Comparison of ENCODE assay signal across 15 cellular contexts in the genomic region with DNA sequence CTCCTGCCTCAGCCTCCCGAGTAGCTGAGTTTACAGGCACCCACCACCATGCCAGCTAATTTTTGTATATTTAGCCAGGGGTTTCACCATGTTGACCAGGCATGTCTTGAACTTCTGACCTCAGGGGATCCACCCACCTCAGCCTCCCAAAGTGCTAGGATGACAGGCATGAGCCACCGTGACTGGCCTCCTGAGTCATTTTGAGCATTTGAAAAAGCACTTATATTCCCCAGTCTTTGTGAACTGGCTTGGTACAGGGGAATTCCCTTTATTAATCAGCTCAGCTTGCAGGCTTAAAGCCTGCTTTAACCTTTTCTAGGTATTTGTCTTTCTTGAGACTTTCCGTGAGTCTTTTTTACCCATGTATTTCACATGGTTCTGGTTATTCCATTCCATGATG. TPM values are rescaled to one million over a fixed set of nuclear protein-coding genes. Genes with fewer than 3 reads are reported as not detected.
A peak's percentile ranks its signal among the peaks of the same experiment; 100 is the strongest.
DNase-seq lines count a peak whose midpoint lies in the region; ATAC-seq, FAIRE-seq and TF ChIP-seq lines count a peak whose summit lies in the region.
"Had no signal": no experiment of that assay in that cellular context is flagged by ENCODE, and none has a peak within 500 bp of the region (broad histone marks: within the 10 kb centered on the region; RNA-seq: fewer than 3 reads in every experiment).

No MANE protein-coding gene starts in this region.

- peak; percentile 68 for ATAC-seq in HG03103 (IDR thresholded peaks at IDR 0.05; ENCODE audit: low read depth, unreplicated experiment)
- ATAC-seq in activated naive CD4-positive, alpha-beta T cell treated with anti-CD3 and anti-CD28 coated beads, Interleukin-2, amount 50 U/mL, for 72 hours: peak; percentile 96 to 100
- ATAC-seq: heart right ventricle, T-cell had no signal

- H3K9me3 Mint-ChIP-seq in activated CD4-positive, alpha-beta T cell treated with anti-CD3 and anti-CD28 coated beads, Interleukin-2, amount 10 ng/mL, durations not matched to agents 24 days and 14 days: no peaks in the 10 kb centered on the region
- no peaks in the 10 kb centered on the region for H3K9me3 Mint-ChIP-seq in activated naive CD4-positive, alpha-beta T cell treated with anti-CD3 and anti-CD28 coated beads, Interleukin-2, amount 50 U/mL, for 72 hours
- H3K9me3 Mint-ChIP-seq: activated T-cell treated with anti-CD3 and anti-CD28 coated beads, Interleukin-2, amount 50 U/mL, for 72 hours; T-cell had no signal

- intact Hi-C loops in activated CD4-positive, alpha-beta T cell treated with anti-CD3 and anti-CD28 coated beads, Interleukin-2, amount 10 ng/mL, durations not matched to agents 24 days and 14 days (cut with micrococcal nuclease): loop anchor here (10.0 kb wide), 2 partner anchors 69 to 171 kb away; a partner anchor contains a TSS

- H3K4me1 Mint-ChIP-seq in activated CD4-positive, alpha-beta T cell treated with anti-CD3 and anti-CD28 coated beads, Interleukin-2, amount 10 ng/mL, durations not matched to agents 24 days and 14 days: peaks cover 6% of the 10 kb centered on the region

- no peaks in the 10 kb centered on the region for H3K27me3 Mint-ChIP-seq in activated CD4-positive, alpha-beta T cell treated with anti-CD3 and anti-CD28 coated beads, Interleukin-2, amount 10 ng/mL, durations not matched to agents 24 days and 14 days
- H3K27me3 Mint-ChIP-seq: T-cell had no signal

- peak overlapping the region; percentile 32 for H3K4me3 Mint-ChIP-seq in activated CD4-positive, alpha-beta T cell treated with anti-CD3 and anti-CD28 coated beads, Interleukin-2, amount 10 ng/mL, durations not matched to agents 24 days and 14 days
- H3K4me3 Mint-ChIP-seq: T-cell had no signal

- peaks cover 17% of the 10 kb centered on the region for H3K36me3 Mint-ChIP-seq in activated CD4-positive, alpha-beta T cell treated with anti-CD3 and anti-CD28 coated beads, Interleukin-2, amount 10 ng/mL, durations not matched to agents 24 days and 14 days (ENCODE audit: low read depth)
- peaks cover 0 to 5% of the 10 kb centered on the region in 2 donors for H3K36me3 Mint-ChIP-seq in activated naive CD4-positive, alpha-beta T cell treated with anti-CD3 and anti-CD28 coated beads, Interleukin-2, amount 50 U/mL, for 72 hours

- DNase-seq in activated CD4-positive, alpha-beta T cell treated with anti-CD3 and anti-CD28 coated beads, Interleukin-2, amount 10 ng/mL, durations not matched to agents 24 days and 14 days: peak; percentile 58
- DNase-seq in activated CD4-positive, alpha-beta T cell treated with anti-CD3 and anti-CD28 coated beads, Interleukin-2, amount 50 U/mL, for 1 hour: no peak
- DNase-seq in activated naive CD4-positive, alpha-beta T cell treated with anti-CD3 and anti-CD28 coated beads, Interleukin-2, amount 50 U/mL, for 72 hours (ENCODE audit: low spot score in 2 of 2): peak; percentile 14 to 73
- peak in 2 of 3 donors; percentile 14 to 56 for DNase-seq in stimulated activated CD4-positive, alpha-beta T cell treated with anti-CD3 and anti-CD28 coated beads, TNF-alpha, amount 100 ng/mL, for 48 hours (ENCODE audit: low read depth in 3 of 3)
- no peak for DNase-seq in GM12892 (ENCODE audit: insufficient read length)
- DNase-seq in NCI-H128 (lab: John Stamatoyannopoulos, UW; ENCODE audit: unreplicated experiment): no peak
- DNase-seq in pons (ENCODE audit: low spot score): no peak
- DNase-seq: ACHN, heart right ventricle, mesendoderm, NCI-H82, T-cell had no signal

- FAIRE-seq in GM12892 (lab: Jason Lieb, UNC): no peak

- TF ChIP-seq POLR2A in GM12892 (IDR thresholded peaks at IDR 0.05; ENCODE audit: low read depth, low read length): no peak

- H3K27ac Mint-ChIP-seq in activated CD4-positive, alpha-beta T cell treated with anti-CD3 and anti-CD28 coated beads, Interleukin-2, amount 10 ng/mL, durations not matched to agents 24 days and 14 days: peak overlapping the region; percentile 83
- peak overlapping the region; percentile 30 to 81 for H3K27ac Mint-ChIP-seq in activated naive CD4-positive, alpha-beta T cell treated with anti-CD3 and anti-CD28 coated beads, Interleukin-2, amount 50 U/mL, for 72 hours
- H3K27ac Mint-ChIP-seq: T-cell had no signal

RNA-seq across cellular contexts. Expression of a gene that starts 32.6 kb away (rescaled TPM):
- 10.3 and 13.3 TPM in 2 replicates for total RNA-seq in activated CD4-positive, alpha-beta T cell treated with anti-CD3 and anti-CD28 coated beads, Interleukin-2, amount 10 ng/mL, durations not matched to agents 24 days and 14 days
- total RNA-seq in activated naive CD4-positive, alpha-beta T cell treated with anti-CD3 and anti-CD28 coated beads, Interleukin-2, amount 50 U/mL, for 72 hours: 10 to 100 TPM; 14.7 to 20.4 TPM
- polyA plus RNA-seq in GM12892 (2012; ENCODE audit: missing spikeins): 0.15 TPM
- total RNA-seq: Daoy had no signal

Comparison
In these comparisons a context has a peak if more than half of its experiments do, and no peak if none do; other contexts are left out.
1. DNase-seq: peak in activated CD4-positive, alpha-beta T cell treated with anti-CD3 and anti-CD28 coated beads, Interleukin-2, amount 10 ng/mL, durations not matched to agents 24 days and 14 days (single experiment), activated naive CD4-positive, alpha-beta T cell treated with anti-CD3 and anti-CD28 coated beads, Interleukin-2, amount 50 U/mL, for 72 hours (2 of 2) and stimulated activated CD4-positive, alpha-beta T cell treated with anti-CD3 and anti-CD28 coated beads, TNF-alpha, amount 100 ng/mL, for 48 hours (2 of 3); none in activated CD4-positive, alpha-beta T cell treated with anti-CD3 and anti-CD28 coated beads, Interleukin-2, amount 50 U/mL, for 1 hour (single experiment), GM12892 (single experiment), NCI-H128 (single experiment) and pons (single experiment).